Comparison of ENCODE assay signal across 10 cellular contexts in the genomic region with DNA sequence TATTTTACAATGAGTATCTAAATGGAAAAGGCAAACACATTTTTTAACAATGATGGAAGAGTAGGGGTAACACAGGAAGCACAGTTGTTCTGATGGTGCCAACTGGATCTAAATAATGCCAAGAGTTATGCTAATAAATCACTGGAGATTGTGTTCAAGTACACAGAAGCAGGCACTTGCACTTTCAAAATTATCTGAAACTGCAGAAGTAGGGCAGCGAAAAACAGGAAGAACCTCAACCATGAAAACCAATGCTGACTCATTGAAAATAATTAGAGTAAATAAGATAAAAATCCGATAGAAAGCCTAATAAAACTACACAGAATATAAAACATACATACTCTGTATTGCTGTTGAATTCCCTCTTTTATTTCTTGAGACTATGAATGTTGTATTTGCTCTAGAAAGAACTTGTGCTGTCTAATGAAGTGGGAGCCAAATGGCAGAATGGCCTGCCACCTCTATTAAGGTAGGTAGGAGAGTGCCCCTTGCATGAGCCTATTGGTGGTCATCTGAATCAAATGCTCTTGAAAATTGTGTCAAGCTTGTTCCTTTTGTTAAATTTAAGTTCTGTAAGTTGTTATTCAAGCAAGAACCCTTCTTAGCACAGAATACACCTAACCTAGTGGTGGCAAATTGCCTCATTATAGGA.
DNase-seq lines count a peak whose midpoint lies in the region; ATAC-seq and TF ChIP-seq lines count a peak whose summit lies in the region.
"Had no signal": no experiment of that assay in that cellular context is flagged by ENCODE, and none has a peak within 500 bp of the region (broad histone marks: within the 10 kb centered on the region; RNA-seq: fewer than 3 reads in every experiment).

No MANE protein-coding gene starts in this region.

- H3K27me3 ChIP-seq in left lung, result no peaks in the 10 kb centered on the region

- H3K4me1 ChIP-seq in left lung, result peaks cover 0 to 13% of the 10 kb centered on the region in 2 donors

- no peak for TF ChIP-seq CTCF in left lung (IDR thresholded peaks at IDR 0.05)

- DNase-seq in LHCN-M2 (ENCODE audit: low read depth), result peak; percentile 75
- DNase-seq in left lung, result no peak
- no peak for DNase-seq in stimulated activated naive CD4-positive, alpha-beta T cell treated with Interleukin-2 at 50 U/mL for 16 hours (lab: John Stamatoyannopoulos, UW)
- DNase-seq in activated CD4-positive, alpha-beta T cell treated with anti-CD3 and anti-CD28 coated beads, Interleukin-2, amount 50 U/mL, for 48 hours, result no peak
- DNase-seq in AG20443 (ENCODE audit: low spot score), result no peak
- no peak for DNase-seq in NCI-H2081 treated with DMSO at 0.1 percent for 48 hours (lab: John Stamatoyannopoulos, UW)
- DNase-seq: activated CD4-positive, CD25-positive, alpha-beta regulatory T cell treated with anti-CD3 and anti-CD28 coated beads, Interleukin-2, amount 50 U/mL, for 72 hours; stimulated activated CD4-positive, alpha-beta T cell treated with anti-CD3 and anti-CD28 coated beads, Interleukin-4, amount 100 ng/mL, for 24 hours had no signal

- peak overlapping the region in 1 of 2 donors; percentile 43 for H3K27ac ChIP-seq in left lung

- no peaks in the 10 kb centered on the region for H3K36me3 ChIP-seq in left lung

- intact Hi-C loops in left lung (cut with DNase I), result no loop called here

- ATAC-seq in GM18870 (IDR thresholded peaks at IDR 0.05; ENCODE audit: unreplicated experiment), result peak; percentile 80
- peak; percentile 89 for ATAC-seq in HG02610 (IDR thresholded peaks at IDR 0.05; ENCODE audit: unreplicated experiment)
- peak; percentile 65 for ATAC-seq in left lung

- no peaks in the 10 kb centered on the region for H3K9me3 ChIP-seq in left lung

- H3K4me3 ChIP-seq in left lung, result no peak overlapping the region
